In the genomic region with DNA sequence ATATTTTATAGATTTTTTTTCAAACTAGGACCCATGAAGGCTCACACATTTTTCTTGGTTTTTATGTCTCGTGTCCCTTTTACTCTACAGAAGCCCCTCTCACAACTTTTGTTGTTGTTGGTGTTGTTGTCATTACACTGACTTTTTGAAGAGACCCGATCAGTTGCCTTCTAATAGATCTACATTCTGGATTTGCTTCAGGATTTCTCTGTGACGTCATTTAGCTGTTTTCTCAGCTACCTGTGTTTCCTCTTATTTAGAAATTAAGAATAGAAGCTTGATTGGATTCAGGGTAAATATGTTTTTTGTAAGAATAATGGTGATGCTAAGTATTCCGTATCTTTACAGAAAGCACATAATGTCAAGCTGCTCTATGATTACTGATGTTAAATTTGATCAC, we compare ENCODE assay signal across 28 cellular contexts.
"Had no signal": no experiment of that assay in that cellular context is flagged by ENCODE, and none has a peak within 500 bp of the region (broad histone marks: within the 10 kb centered on the region; RNA-seq: fewer than 3 reads in every experiment).

No MANE protein-coding gene starts in this region.

- H3K4me3 ChIP-seq: colonic mucosa, coronary artery, dorsolateral prefrontal cortex, esophagus muscularis mucosa, esophagus squamous epithelium, gastrocnemius medialis, gastroesophageal sphincter, heart left ventricle, heart right ventricle had no signal

- H3K27me3 ChIP-seq: colonic mucosa, dorsolateral prefrontal cortex, esophagus muscularis mucosa, esophagus squamous epithelium, foreskin keratinocyte, gastrocnemius medialis, gastroesophageal sphincter, heart left ventricle, heart right ventricle had no signal

- H3K4me1 ChIP-seq: colonic mucosa, esophagus squamous epithelium, foreskin keratinocyte, gastrocnemius medialis, gastroesophageal sphincter, heart left ventricle, heart right ventricle had no signal

- FAIRE-seq: colon, endometrium, endothelial cell of umbilical vein, frontal cortex had no signal

- ATAC-seq: effector memory CD8-positive, alpha-beta T cell; esophagus mucosa; foreskin keratinocyte; gastrocnemius medialis; gastroesophageal sphincter; heart left ventricle; heart right ventricle had no signal

- H3K27ac ChIP-seq: colonic mucosa, coronary artery, dorsolateral prefrontal cortex, epithelial cell of prostate, esophagus muscularis mucosa, esophagus squamous epithelium, foreskin keratinocyte, gastrocnemius medialis, gastroesophageal sphincter, heart left ventricle, heart right ventricle had no signal

- H3K36me3 ChIP-seq: colonic mucosa, esophagus muscularis mucosa, esophagus squamous epithelium, gastrocnemius medialis, gastroesophageal sphincter, heart left ventricle, heart right ventricle had no signal

- DNase-seq: colonic mucosa; cortex of kidney; dermis blood vessel endothelial cell; dorsolateral prefrontal cortex; effector CD4-positive, alpha-beta T cell; effector CD8-positive, alpha-beta T cell; effector memory CD4-positive, alpha-beta T cell; effector memory CD8-positive, alpha-beta T cell; endodermal cell; erythroblast; esophagus squamous epithelium; foreskin fibroblast; foreskin keratinocyte; foreskin melanocyte; gastrocnemius medialis; glutamatergic neuron; head of caudate nucleus; heart left ventricle; heart right ventricle had no signal

- H3K9me3 ChIP-seq: colonic mucosa, esophagus muscularis mucosa, esophagus squamous epithelium, gastrocnemius medialis, gastroesophageal sphincter, heart left ventricle had no signal
